In the genomic region with DNA sequence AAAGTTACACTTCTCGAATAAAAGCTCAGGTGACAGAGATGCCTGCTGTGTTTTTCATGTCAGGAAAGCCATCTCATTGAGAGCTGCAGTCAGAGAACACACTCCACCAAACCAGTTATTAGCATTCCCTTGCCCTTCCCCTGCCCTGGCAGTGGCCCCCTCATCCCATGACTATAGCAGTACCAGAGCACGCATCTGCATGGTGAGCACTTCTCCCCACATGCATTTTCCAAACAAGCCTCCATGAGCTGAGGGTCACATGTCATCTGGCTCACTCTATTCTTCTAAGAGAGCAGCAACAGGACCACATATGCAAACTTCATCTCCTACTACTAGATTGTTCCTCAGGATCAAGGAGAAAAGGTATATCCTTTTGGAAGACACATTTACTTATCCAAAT, we compare ENCODE assay signal across 26 cellular contexts. TPM values are rescaled to one million over a fixed set of nuclear protein-coding genes. Genes with fewer than 3 reads are reported as not detected.
A peak's percentile ranks its signal among the peaks of the same experiment; 100 is the strongest.
DNase-seq lines count a peak whose midpoint lies in the region; ATAC-seq, FAIRE-seq and TF ChIP-seq lines count a peak whose summit lies in the region.
"Had no signal": no experiment of that assay in that cellular context is flagged by ENCODE, and none has a peak within 500 bp of the region (broad histone marks: within the 10 kb centered on the region; RNA-seq: fewer than 3 reads in every experiment).

No MANE protein-coding gene starts in this region.

- TF ChIP-seq CTCF in NB4 (IDR thresholded peaks at IDR 0.05; ENCODE audit: low read depth, low read length): no peak
- no peak for TF ChIP-seq CTCF in gastroesophageal sphincter (IDR thresholded peaks at IDR 0.05)
- TF ChIP-seq CTCF in kidney (IDR thresholded peaks at IDR 0.05; ENCODE audit: borderline replicate concordance, extremely low read depth, insufficient read depth): no peak
- no peak for TF ChIP-seq CTCF in GM13976 (IDR thresholded peaks at IDR 0.05; ENCODE audit: borderline replicate concordance, control extremely low read depth, extremely low read depth, insufficient read depth, missing control alignments)

- DNase-seq in NB4 (ENCODE audit: low read depth) (peak; percentile 36), kidney (no peak), NCI-H1436 (lab: John Stamatoyannopoulos, UW) (no peak), GM13976 (ENCODE audit: low spot score) (no peak)
- DNase-seq: activated CD4-positive, alpha-beta T cell treated with anti-CD3 and anti-CD28 coated beads for 4 hours; activated naive CD4-positive, alpha-beta T cell treated with Interleukin-2 at 50 U/mL for 16 hours; activated T-cell treated with anti-CD3 and anti-CD28 coated beads, Interleukin-2, amount 50 U/mL, for 48 hours; colonic mucosa; GM23248; mesenchymal stem cell; NCI-H1694 treated with DMSO at 0.1 percent for 48 hours; NCI-H2171 treated with DMSO at 0.1 percent for 48 hours; NCI-H526 treated with DMSO at 0.1 percent for 48 hours; stimulated activated CD4-positive, alpha-beta T cell treated with anti-CD3 and anti-CD28 coated beads, Interleukin-4, amount 100 ng/mL, for 24 hours; stimulated activated naive CD4-positive, alpha-beta T cell had no signal

- no peak for TF ChIP-seq EP300 in gastroesophageal sphincter (IDR thresholded peaks at IDR 0.05)

- H3K36me3 ChIP-seq in gastroesophageal sphincter (no peaks in the 10 kb centered on the region), kidney (ENCODE audit: control insufficient read depth in 1 of 2, insufficient read depth in 2 of 2, low read length in 2 of 2) (no peaks in the 10 kb centered on the region), stomach smooth muscle (ENCODE audit: control insufficient read depth in 2 of 2, insufficient read depth in 2 of 2, low read length in 2 of 2) (no peaks in the 10 kb centered on the region)
- H3K36me3 ChIP-seq: breast epithelium, colonic mucosa had no signal

- in situ Hi-C loops in GM13976 (cut with MboI; ENCODE audit: low sequenced_read_pairs, unreplicated experiment): loop anchor here (10.0 kb wide), 1 partner anchor 117 kb away; the partner anchor contains the start of gene CCDC146

- H3K4me3 ChIP-seq in NB4 (ENCODE audit: low read depth, low read length) (peak overlapping the region; percentile 25), gastroesophageal sphincter (peak overlapping the region; percentile 21 to 37), kidney (ENCODE audit: low read length in 2 of 2) (peak overlapping the region; percentile 30 to 32), stomach smooth muscle (ENCODE audit: low read length in 2 of 2) (peak overlapping the region; percentile 45 to 54)
- H3K4me3 ChIP-seq: breast epithelium, colonic mucosa, GM12878, GM23248, SK-N-MC, tibial nerve had no signal

- H3K4me1 ChIP-seq in gastroesophageal sphincter (peaks cover 4 to 78% (median 13%) of the 10 kb centered on the region in 3 donors), kidney (ENCODE audit: control insufficient read depth in 1 of 2, insufficient read depth in 1 of 2, low read depth in 1 of 2, low read length in 2 of 2) (peaks cover 8 to 14% of the 10 kb centered on the region in 2 donors), stomach smooth muscle (ENCODE audit: control insufficient read depth, insufficient read depth, low read length) (peaks cover 27% of the 10 kb centered on the region)
- H3K4me1 ChIP-seq: breast epithelium, colonic mucosa had no signal

- no peak overlapping the region for H3K9ac ChIP-seq in kidney (ENCODE audit: low read length in 2 of 2)
- peak overlapping the region; percentile 55 to 67 for H3K9ac ChIP-seq in stomach smooth muscle (ENCODE audit: low read length in 2 of 2)
- H3K9ac ChIP-seq: GM23248 had no signal

- H3K27ac ChIP-seq in gastroesophageal sphincter: peak overlapping the region; percentile 81 to 95 (median 86)
- H3K27ac ChIP-seq in kidney (ENCODE audit: low read depth in 2 of 2, low read length in 2 of 2): no peak overlapping the region
- peak overlapping the region; percentile 88 for H3K27ac ChIP-seq in stomach smooth muscle (ENCODE audit: low read length)
- H3K27ac ChIP-seq: breast epithelium, C4-2B, colonic mucosa, GM23248, SK-N-MC had no signal

- intact Hi-C loops in kidney (cut with DNase I): no loop called here

- TF ChIP-seq POLR2A in NB4 (IDR thresholded peaks at IDR 0.05; ENCODE audit: extremely low read depth, insufficient read length): no peak
- TF ChIP-seq POLR2A in gastroesophageal sphincter (IDR thresholded peaks at IDR 0.05): no peak

- 33 to 69% methylated on average over 1 to 2 of the region's 2 CpGs for WGBS in gastroesophageal sphincter (ENCODE audit: low coverage in 1 of 2), 2 donors

- H3K9me3 ChIP-seq in gastroesophageal sphincter: no peaks in the 10 kb centered on the region
- no peaks in the 10 kb centered on the region for H3K9me3 ChIP-seq in kidney (ENCODE audit: control insufficient read depth in 1 of 2, low read length in 2 of 2)
- H3K9me3 ChIP-seq in stomach smooth muscle (ENCODE audit: control insufficient read depth in 2 of 2, low read length in 2 of 2): no peaks in the 10 kb centered on the region
- H3K9me3 ChIP-seq: breast epithelium, colonic mucosa, tibial nerve had no signal

- H3K27me3 ChIP-seq in gastroesophageal sphincter: no peaks in the 10 kb centered on the region
- H3K27me3 ChIP-seq in stomach smooth muscle (ENCODE audit: control insufficient read depth in 1 of 2, insufficient read depth in 2 of 2, low read length in 2 of 2): no peaks in the 10 kb centered on the region
- H3K27me3 ChIP-seq: breast epithelium, colonic mucosa, tibial nerve had no signal

- ATAC-seq in gastroesophageal sphincter (no peak), GM18861 (IDR thresholded peaks at IDR 0.05; ENCODE audit: unreplicated experiment) (no peak), GM21737 (IDR thresholded peaks at IDR 0.05; ENCODE audit: unreplicated experiment) (no peak)
- ATAC-seq: GM12878 had no signal

- no peak for FAIRE-seq in kidney (lab: Jason Lieb, UNC)
- FAIRE-seq: GM12878, GM19239 had no signal

RNA-seq across cellular contexts. Expression of gene FGL2, which starts 42.4 kb away (rescaled TPM):
- total RNA-seq in gastroesophageal sphincter (100 to 1,000 TPM; 199 to 756 (median 378) TPM), kidney (96.9 TPM)
- 27.5 TPM for polyA plus RNA-seq in kidney (ENCODE audit: insufficient read depth, low read depth, low replicate concordance)
- total RNA-seq: Daoy had no signal

Comparison
In these comparisons a context has a peak if more than half of its experiments do, and no peak if none do; other contexts are left out.
1. H3K27ac ChIP-seq: peak in gastroesophageal sphincter (4 of 4) and stomach smooth muscle (single experiment); none in kidney (0 of 2).
2. H3K9ac ChIP-seq: peak in stomach smooth muscle (2 of 2); none in kidney (0 of 2).
3. Peak in every context shown above with its lines, with median percentiles within 50 percentile points of each other: H3K4me3 ChIP-seq.